In the genomic region with DNA sequence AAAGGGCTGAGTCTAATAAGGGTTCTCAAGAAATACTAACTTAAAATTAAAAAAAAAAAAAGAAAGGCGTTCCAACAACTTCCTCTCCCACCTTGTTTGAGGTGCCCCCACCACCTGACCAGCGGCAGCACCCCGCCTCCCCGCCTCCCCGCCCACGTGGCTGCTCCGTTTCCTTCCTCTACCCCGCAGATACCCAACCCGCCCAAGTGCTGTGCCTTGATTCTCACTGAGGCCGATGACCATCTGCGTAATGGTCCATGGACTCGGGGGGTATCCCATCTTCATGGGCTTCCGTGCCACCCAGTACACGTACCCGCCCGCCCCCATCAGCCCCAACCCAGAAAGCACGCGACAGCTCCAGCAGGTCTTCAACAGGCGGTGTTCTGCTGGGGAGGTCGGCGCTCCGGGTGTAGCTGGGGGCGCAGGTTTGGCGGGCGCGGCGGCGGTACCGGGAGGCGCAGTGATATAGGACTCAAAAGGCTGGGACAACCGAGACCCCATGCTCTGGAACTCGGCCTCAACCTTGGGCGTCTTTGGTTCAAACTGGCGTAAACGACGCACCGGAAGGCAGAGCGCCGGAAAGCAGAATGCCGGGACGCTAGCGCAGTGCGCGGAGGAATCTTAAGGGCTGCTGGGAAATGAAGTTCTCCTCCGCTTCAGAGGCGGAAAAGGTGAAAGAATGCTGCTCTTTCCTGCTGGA, we compare ENCODE assay signal across 8 cellular contexts. TPM values are rescaled to one million over a fixed set of nuclear protein-coding genes. Genes with fewer than 3 reads are reported as not detected.
DNase-seq lines count a peak whose midpoint lies in the region; ATAC-seq and TF ChIP-seq lines count a peak whose summit lies in the region.

TSS of gene DMAC1 (minus strand) at position 545 of the 700 bp plus-strand sequence. CDS start at position 501, 44 bp downstream.

- peak within 1 kb of the TSS; percentile 79 to 100 (median 84) for H3K4me3 ChIP-seq in liver (ENCODE audit: low read depth in 1 of 3, low read length in 3 of 3)

- peak within 1 kb of the TSS; percentile 45 to 67 for H3K9ac ChIP-seq in liver (ENCODE audit: low read depth in 1 of 2, low read length in 2 of 2)

- TF ChIP-seq CTCF in liver (IDR thresholded peaks at IDR 0.05; ENCODE audit: low read depth, low read length, missing input control) = no peak

- H3K27ac ChIP-seq in liver (ENCODE audit: low read depth in 1 of 2, low read length in 2 of 2) = peak within 1 kb of the TSS; percentile 78 to 91

- peaks cover 0 to 1% (median 0%) of the 10 kb centered on the region in 4 donors for H3K27me3 ChIP-seq in liver (ENCODE audit: control insufficient read depth in 4 of 4, insufficient read depth in 4 of 4, low read length in 3 of 4)

- DNase-seq in Ammon's horn (ENCODE audit: low spot score) = peak; percentile 91
- peak; percentile 53 for DNase-seq in NCI-H510A treated with DMSO at 0.1 percent for 48 hours (lab: John Stamatoyannopoulos, UW)
- DNase-seq in activated CD4-positive, alpha-beta T cell treated with anti-CD3 and anti-CD28 coated beads, Interleukin-2, amount 50 U/mL, for 24 hours (ENCODE audit: low read depth in 1 of 2, low spot score in 1 of 2) = peak; percentile 57 to 72
- DNase-seq in dermis microvascular lymphatic vessel endothelial cell (ENCODE audit: low read depth in 2 of 2) = peak; percentile 61 to 80
- peak; percentile 80 for DNase-seq in stimulated activated CD4-positive, alpha-beta T cell treated with anti-CD3 and anti-CD28 coated beads, Interleukin-4, amount 100 ng/mL, for 24 hours

- peak; percentile 8 to 21 for TF ChIP-seq RAD21 in liver (IDR thresholded peaks at IDR 0.05)

- peaks cover 0 to 16% (median 14%) of the 10 kb centered on the region in 4 donors for H3K36me3 ChIP-seq in liver (ENCODE audit: control insufficient read depth in 4 of 4, insufficient read depth in 3 of 4, low read depth in 1 of 4, low read length in 3 of 4)

- WGBS in liver = under 1% methylated on average over 46 of the region's 46 CpGs

- peak; percentile 94 for ATAC-seq in GM19035 (IDR thresholded peaks at IDR 0.05; ENCODE audit: unreplicated experiment)
- peak; percentile 91 for ATAC-seq in HG03378 (IDR thresholded peaks at IDR 0.05; ENCODE audit: unreplicated experiment)

- H3K4me1 ChIP-seq in liver (ENCODE audit: control insufficient read depth in 4 of 4, insufficient read depth in 4 of 4, low read length in 3 of 4) = peaks cover 0 to 14% (median 8%) of the 10 kb centered on the region in 4 donors

- H3K9me3 ChIP-seq in liver (ENCODE audit: control insufficient read depth in 4 of 4, low read length in 3 of 4) = no peaks in the 10 kb centered on the region

TF ChIP-seq in liver, 16 proteins besides CTCF, POLR2A, EP300 and RAD21:
- TF ChIP-seq, protein P1, sequence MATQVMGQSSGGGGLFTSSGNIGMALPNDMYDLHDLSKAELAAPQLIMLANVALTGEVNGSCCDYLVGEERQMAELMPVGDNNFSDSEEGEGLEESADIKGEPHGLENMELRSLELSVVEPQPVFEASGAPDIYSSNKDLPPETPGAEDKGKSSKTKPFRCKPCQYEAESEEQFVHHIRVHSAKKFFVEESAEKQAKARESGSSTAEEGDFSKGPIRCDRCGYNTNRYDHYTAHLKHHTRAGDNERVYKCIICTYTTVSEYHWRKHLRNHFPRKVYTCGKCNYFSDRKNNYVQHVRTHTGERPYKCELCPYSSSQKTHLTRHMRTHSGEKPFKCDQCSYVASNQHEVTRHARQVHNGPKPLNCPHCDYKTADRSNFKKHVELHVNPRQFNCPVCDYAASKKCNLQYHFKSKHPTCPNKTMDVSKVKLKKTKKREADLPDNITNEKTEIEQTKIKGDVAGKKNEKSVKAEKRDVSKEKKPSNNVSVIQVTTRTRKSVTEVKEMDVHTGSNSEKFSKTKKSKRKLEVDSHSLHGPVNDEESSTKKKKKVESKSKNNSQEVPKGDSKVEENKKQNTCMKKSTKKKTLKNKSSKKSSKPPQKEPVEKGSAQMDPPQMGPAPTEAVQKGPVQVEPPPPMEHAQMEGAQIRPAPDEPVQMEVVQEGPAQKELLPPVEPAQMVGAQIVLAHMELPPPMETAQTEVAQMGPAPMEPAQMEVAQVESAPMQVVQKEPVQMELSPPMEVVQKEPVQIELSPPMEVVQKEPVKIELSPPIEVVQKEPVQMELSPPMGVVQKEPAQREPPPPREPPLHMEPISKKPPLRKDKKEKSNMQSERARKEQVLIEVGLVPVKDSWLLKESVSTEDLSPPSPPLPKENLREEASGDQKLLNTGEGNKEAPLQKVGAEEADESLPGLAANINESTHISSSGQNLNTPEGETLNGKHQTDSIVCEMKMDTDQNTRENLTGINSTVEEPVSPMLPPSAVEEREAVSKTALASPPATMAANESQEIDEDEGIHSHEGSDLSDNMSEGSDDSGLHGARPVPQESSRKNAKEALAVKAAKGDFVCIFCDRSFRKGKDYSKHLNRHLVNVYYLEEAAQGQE (IDR thresholded peaks at IDR 0.05) = peak; percentile 63
- peak; percentile 5 for TF ChIP-seq ZBTB33 (IDR thresholded peaks at IDR 0.05)
- TF ChIP-seq GABPA (IDR thresholded peaks at IDR 0.05 in 1 of 2, conservative IDR thresholded peaks at IDR 0.05 in 1 of 2) = peak; percentile 51 to 92
- TF ChIP-seq, protein P2, sequence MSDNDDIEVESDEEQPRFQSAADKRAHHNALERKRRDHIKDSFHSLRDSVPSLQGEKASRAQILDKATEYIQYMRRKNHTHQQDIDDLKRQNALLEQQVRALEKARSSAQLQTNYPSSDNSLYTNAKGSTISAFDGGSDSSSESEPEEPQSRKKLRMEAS (IDR thresholded peaks at IDR 0.05) = peak; percentile 37
- TF ChIP-seq TAF1 (conservative IDR thresholded peaks at IDR 0.05) = no peak
- peak in 1 of 2 donors; percentile 19 for TF ChIP-seq RXRA (IDR thresholded peaks at IDR 0.05)
- TF ChIP-seq YY1 (IDR thresholded peaks at IDR 0.05) = peak; percentile 73
- no peak for TF ChIP-seq HNF4G (IDR thresholded peaks at IDR 0.05)
- no peak for TF ChIP-seq JUND (IDR thresholded peaks at IDR 0.05)
- no peak for TF ChIP-seq HNF4A (conservative IDR thresholded peaks at IDR 0.05)
- no peak for TF ChIP-seq FOXA1 (IDR thresholded peaks at IDR 0.05)
- TF ChIP-seq SP1 (IDR thresholded peaks at IDR 0.05) = no peak
- no peak for TF ChIP-seq FOXA2 (IDR thresholded peaks at IDR 0.05)
- peak; percentile 59 to 68 for TF ChIP-seq EGR1 (IDR thresholded peaks at IDR 0.05; ENCODE audit: low read depth in 2 of 2)
- TF ChIP-seq NR2F2 (IDR thresholded peaks at IDR 0.05) = no peak
- TF ChIP-seq, protein P3, sequence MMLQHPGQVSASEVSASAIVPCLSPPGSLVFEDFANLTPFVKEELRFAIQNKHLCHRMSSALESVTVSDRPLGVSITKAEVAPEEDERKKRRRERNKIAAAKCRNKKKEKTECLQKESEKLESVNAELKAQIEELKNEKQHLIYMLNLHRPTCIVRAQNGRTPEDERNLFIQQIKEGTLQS (IDR thresholded peaks at IDR 0.05) = no peak
TF ChIP-seq in liver: peak in this region for 7.

RNA-seq across cellular contexts. Expression of gene DMAC1, which starts in this region (rescaled TPM):
- total RNA-seq in dermis microvascular lymphatic vessel endothelial cell (8.9 and 9.5 TPM in 2 replicates), liver (10 to 100 TPM in 1 of 2 donors, 1 to 10 TPM in 1; 4.4 to 10.3 TPM)
- polyA plus RNA-seq in liver = 10 to 100 TPM in 1 of 2 donors, 1 to 10 TPM in 1; 7.6 to 53.0 TPM

Comparison
In these comparisons a context has a peak if more than half of its experiments do, and no peak if none do; other contexts are left out.
1. Peak in every context shown above with its lines: DNase-seq, ATAC-seq, H3K4me3 ChIP-seq and H3K27ac ChIP-seq.